Comparison of ENCODE assay signal across 9 cellular contexts in the genomic region with DNA sequence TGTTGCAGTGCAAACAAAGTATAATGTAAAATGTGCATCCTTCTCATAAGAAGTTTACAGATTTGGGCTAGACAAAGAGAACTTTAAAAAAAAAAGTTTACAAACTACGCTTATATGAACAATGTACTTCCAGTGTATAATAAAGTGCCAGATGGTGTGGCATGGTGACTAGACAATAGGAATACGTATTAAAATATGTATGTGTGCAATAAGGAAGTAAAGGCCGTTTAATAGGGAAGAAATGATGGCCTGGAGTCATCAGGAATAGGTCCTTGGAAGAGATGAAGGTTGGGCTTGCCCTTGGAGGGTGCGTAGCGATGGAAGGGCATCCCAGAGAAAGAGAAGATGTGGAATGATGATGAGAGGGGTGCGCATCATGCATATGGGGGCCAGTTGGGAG.
"Had no signal": no experiment of that assay in that cellular context is flagged by ENCODE, and none has a peak within 500 bp of the region (broad histone marks: within the 10 kb centered on the region; RNA-seq: fewer than 3 reads in every experiment).

No MANE protein-coding gene starts in this region.

- H3K4me3 ChIP-seq: GM23248 had no signal

- H3K4me3 Mint-ChIP-seq: H9, HFFc6, IgD-negative memory B cell had no signal

- H3K27ac ChIP-seq: GM23248, HL-60 had no signal

- H3K27ac Mint-ChIP-seq: H9, HFFc6, IgD-negative memory B cell had no signal

- DNase-seq: GM23248, GOT3, H9, HCEC 1CT, HFFc6, KBM-7 had no signal

- ATAC-seq: HepG2 had no signal

- FAIRE-seq: HepG2 had no signal

- H3K9me3 Mint-ChIP-seq: H9, HFFc6, IgD-negative memory B cell had no signal
